In genomic region chr2:158598856-158599517, GRCh38 we compare ENCODE assay signal across 1 cellular context.
TF ChIP-seq lines count a peak whose summit lies in the region.

No MANE protein-coding gene starts in this region.

TF ChIP-seq in endothelial cell of umbilical vein, 7 proteins besides CTCF, POLR2A, EP300 and RAD21:
- no peak for TF ChIP-seq MYC (IDR thresholded peaks at IDR 0.05; ENCODE audit: low read depth, low read length)
- no peak for TF ChIP-seq EZH2 (IDR thresholded peaks at IDR 0.05; ENCODE audit: borderline replicate concordance, low read depth, low read length, severe bottlenecking)
- TF ChIP-seq MAX (IDR thresholded peaks at IDR 0.05; ENCODE audit: insufficient read depth, insufficient read length), result no peak
- no peak for TF ChIP-seq JUN (IDR thresholded peaks at IDR 0.05; ENCODE audit: borderline replicate concordance, insufficient read depth, insufficient read length, low read depth)
- TF ChIP-seq POLR2AphosphoS5 (IDR thresholded peaks at IDR 0.05; ENCODE audit: insufficient read depth, low read depth, low read length), result no peak
- no peak for TF ChIP-seq FOS (IDR thresholded peaks at IDR 0.05; ENCODE audit: borderline replicate concordance, insufficient read depth, low read length)
- no peak for TF ChIP-seq GATA2 (IDR thresholded peaks at IDR 0.05; ENCODE audit: insufficient read depth, insufficient read length, low read depth, low read length)
